17 cellular contexts compared by ENCODE assay signal in the genomic region with DNA sequence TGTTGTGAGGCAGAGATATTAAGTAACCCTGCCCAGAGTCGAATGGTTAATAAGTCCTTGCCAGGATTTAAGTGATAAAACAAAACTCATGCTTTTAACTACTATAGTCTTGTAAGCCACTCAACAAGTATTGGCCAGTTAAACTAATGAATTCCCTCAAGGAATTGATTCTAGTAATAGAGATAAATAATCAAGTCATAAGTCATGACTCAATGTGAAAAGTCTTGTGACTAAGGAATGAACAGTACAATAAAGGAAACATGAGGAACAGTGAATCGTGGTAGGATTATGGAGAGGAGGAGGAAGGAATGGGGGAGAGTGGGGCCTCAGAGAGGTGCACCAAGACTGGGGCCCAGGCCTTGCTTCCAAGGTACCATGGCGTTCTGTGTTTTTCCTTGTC.
"Had no signal": no experiment of that assay in that cellular context is flagged by ENCODE, and none has a peak within 500 bp of the region (broad histone marks: within the 10 kb centered on the region; RNA-seq: fewer than 3 reads in every experiment).

No MANE protein-coding gene starts in this region.

- H3K27ac ChIP-seq: esophagus muscularis mucosa, heart right ventricle, neutrophil, pancreas, psoas muscle had no signal

- ATAC-seq: activated naive CD8-positive, alpha-beta T cell treated with anti-CD3 and anti-CD28 coated beads, Interleukin-2, amount 50 U/mL, for 24 hours; heart right ventricle; natural killer cell treated with Interleukin-12 subunit alpha and Interleukin-12 subunit beta and Interleukin-15 and Interleukin-18, amount 100 ng/mL, for 72 hours; pancreas; psoas muscle; right cardiac atrium had no signal

- H3K4me3 ChIP-seq: esophagus muscularis mucosa, heart right ventricle, lung, pancreas, psoas muscle had no signal

- H3K27me3 ChIP-seq: esophagus muscularis mucosa, heart right ventricle, neutrophil, pancreas had no signal

- H3K9me3 ChIP-seq: esophagus muscularis mucosa, neutrophil, pancreas, psoas muscle had no signal

- DNase-seq: activated CD4-positive, alpha-beta memory T cell treated with anti-CD3 and anti-CD28 coated beads for 36 hours; activated CD4-positive, alpha-beta T cell treated with anti-CD3 and anti-CD28 coated beads for 48 hours; activated gamma-delta T cell; activated naive CD4-positive, alpha-beta T cell treated with anti-CD3 and anti-CD28 coated beads, Interleukin-2, amount 50 U/mL, for 16 hours; activated naive CD8-positive, alpha-beta T cell treated with anti-CD3 and anti-CD28 coated beads, Interleukin-2, amount 50 U/mL, for 24 hours; effector CD4-positive, alpha-beta T cell; heart right ventricle; islet precursor cell; pancreas; psoas muscle; right cardiac atrium; stimulated activated CD4-positive, alpha-beta T cell treated with anti-CD3 and anti-CD28 coated beads, Interleukin-4, amount 100 ng/mL, for 24 hours; stimulated activated naive CD4-positive, alpha-beta T cell treated with Interleukin-2 at 50 U/mL for 16 hours had no signal

- H3K4me1 ChIP-seq: heart right ventricle, pancreas had no signal

- H3K36me3 ChIP-seq: esophagus muscularis mucosa, heart right ventricle, neutrophil, pancreas had no signal
